In the genomic region with DNA sequence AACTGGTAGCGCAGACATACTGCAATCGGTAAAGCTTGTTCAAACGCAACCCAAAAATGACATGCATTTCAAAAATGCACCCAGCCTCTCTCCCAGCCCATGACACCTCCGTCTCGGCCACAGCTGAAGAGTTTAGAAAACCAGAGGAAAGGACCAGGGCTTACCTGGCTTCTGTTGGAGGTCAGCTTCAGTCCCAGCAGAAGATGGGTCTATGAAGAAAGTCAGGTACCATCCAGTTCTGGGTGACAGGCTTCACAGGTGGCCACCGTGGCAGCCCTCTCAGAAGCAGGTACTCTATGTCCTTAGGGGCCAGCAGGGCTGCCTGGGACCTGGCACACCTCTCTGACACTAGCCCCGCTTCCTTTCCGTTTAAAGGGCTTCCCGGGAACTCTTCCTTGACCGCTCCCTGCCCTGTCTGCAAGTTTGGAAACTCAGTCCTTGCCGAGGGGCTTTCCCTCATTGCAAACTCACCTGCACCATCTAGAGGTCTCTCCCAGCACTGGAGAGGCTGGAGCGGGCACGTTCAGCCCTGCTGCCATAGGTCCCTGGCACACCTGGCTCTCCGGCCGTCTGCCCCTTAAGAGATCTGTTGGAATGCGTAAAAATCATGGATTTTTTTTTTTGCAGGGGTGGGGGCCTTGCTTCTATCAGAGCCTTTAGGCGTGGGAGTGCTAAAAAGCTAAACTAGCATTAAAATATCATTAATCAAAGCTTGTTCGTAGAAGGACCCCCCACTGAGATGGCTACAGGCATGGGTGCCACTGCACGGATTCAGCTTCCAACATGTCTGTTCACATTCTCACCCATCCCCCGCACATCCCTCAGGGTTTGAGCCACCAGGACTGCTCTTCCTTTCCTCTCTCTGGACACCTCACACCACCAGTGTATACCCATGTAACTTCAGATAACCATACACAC, we compare ENCODE assay signal across 9 cellular contexts. TPM values are rescaled to one million over a fixed set of nuclear protein-coding genes. Genes with fewer than 3 reads are reported as not detected.
DNase-seq lines count a peak whose midpoint lies in the region; ATAC-seq lines count a peak whose summit lies in the region.
"Had no signal": no experiment of that assay in that cellular context is flagged by ENCODE, and none has a peak within 500 bp of the region (broad histone marks: within the 10 kb centered on the region; RNA-seq: fewer than 3 reads in every experiment).

A gene (minus strand): TSS at position 425 of the 918 bp plus-strand sequence. CDS start 58,206 bp downstream, outside the sequence.

- in situ Hi-C loops in G401 (cut with HindIII; ENCODE audit: low sequenced_read_pairs): no loop called here

- peak within 1 kb of the TSS; percentile 49 for H3K4me3 ChIP-seq in urinary bladder (ENCODE audit: low read depth, low read length)

- no peak for ATAC-seq in GM19023 (IDR thresholded peaks at IDR 0.05; ENCODE audit: unreplicated experiment)

- no peak within 1 kb of the TSS for H3K27ac ChIP-seq in urinary bladder (ENCODE audit: low read depth)

- H3K36me3 ChIP-seq in urinary bladder (ENCODE audit: insufficient read depth): no peaks in the 10 kb centered on the region

- 24% methylated on average over 20 of the region's 20 CpGs for WGBS in urinary bladder

- H3K4me1 ChIP-seq in urinary bladder (ENCODE audit: insufficient read depth): peaks cover 2% of the 10 kb centered on the region

- DNase-seq in G401 (ENCODE audit: low spot score) (peak; percentile 20), NCI-H128 (lab: John Stamatoyannopoulos, UW; ENCODE audit: unreplicated experiment) (peak; percentile 25), mucosa of gallbladder (ENCODE audit: low spot score) (peak; percentile 62), midbrain (lab: John Stamatoyannopoulos, UW) (no peak)
- DNase-seq in activated CD4-positive, alpha-beta T cell treated with anti-CD3 and anti-CD28 coated beads, Interleukin-2, amount 50 U/mL, for 24 hours (ENCODE audit: low read depth in 1 of 2, low spot score in 1 of 2): peak; percentile 13 to 48
- DNase-seq in effector CD8-positive, alpha-beta T cell (lab: John Stamatoyannopoulos, UW): peak; percentile 27

RNA-seq across cellular contexts. Expression of the gene that starts here (rescaled TPM):
- total RNA-seq in G401 (2014; rRNA removed; shearing (Covaris generic)): not detected in 2 replicates
- total RNA-seq in mucosa of gallbladder (2.0 TPM), urinary bladder (1.7 TPM)
- polyA plus RNA-seq in urinary bladder: 3.9 TPM
- total RNA-seq: skeletal muscle tissue had no signal

Comparison
In these comparisons a context has a peak if more than half of its experiments do, and no peak if none do; other contexts are left out.
1. Peak in DNase-seq in G401; RNA of the gene not detected or under 1 TPM.